In the genomic region with DNA sequence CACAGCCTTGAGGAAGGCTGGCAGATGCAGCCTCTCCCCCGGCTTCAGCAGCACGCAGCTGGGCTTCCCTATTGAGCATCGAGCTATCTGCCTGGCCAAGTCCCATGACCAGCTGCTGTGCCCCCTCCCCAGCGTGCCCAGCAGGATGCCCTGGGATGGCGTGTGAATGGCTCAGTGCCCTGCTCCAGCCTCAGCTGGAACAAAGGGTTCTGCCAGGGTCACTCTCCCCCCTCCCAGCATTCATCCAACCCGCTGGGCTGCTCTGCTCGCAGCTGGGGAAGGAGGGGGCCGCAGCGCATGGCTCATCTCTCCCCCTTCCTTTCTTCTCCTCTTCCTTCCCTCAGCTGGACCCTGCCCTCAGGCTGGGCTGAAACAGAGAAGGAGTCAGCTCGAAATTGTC, we compare ENCODE assay signal across 14 cellular contexts. TPM values are rescaled to one million over a fixed set of nuclear protein-coding genes. Genes with fewer than 3 reads are reported as not detected.
DNase-seq lines count a peak whose midpoint lies in the region; ATAC-seq and TF ChIP-seq lines count a peak whose summit lies in the region.
"Had no signal": no experiment of that assay in that cellular context is flagged by ENCODE, and none has a peak within 500 bp of the region (broad histone marks: within the 10 kb centered on the region; RNA-seq: fewer than 3 reads in every experiment).

No MANE protein-coding gene starts in this region.

- peaks cover 22% of the 10 kb centered on the region; the same call in 1 of the 2 replicates for H3K4me1 ChIP-seq in iPS-20b (ENCODE audit: insufficient read depth, low read length)
- H3K4me1 ChIP-seq: vagina had no signal

- H3K9ac ChIP-seq in iPS-20b (ENCODE audit: low read depth, low read length) = peak overlapping the region; percentile 9; the same call in 1 of the 2 replicates

- no peaks in the 10 kb centered on the region for H3K27me3 ChIP-seq in iPS-20b (ENCODE audit: insufficient read depth, low read length)
- H3K27me3 ChIP-seq: vagina had no signal

- DNase-seq in NCI-H146 (lab: John Stamatoyannopoulos, UW) (peak; percentile 94), choroid plexus epithelial cell (ENCODE audit: low read depth) (peak; percentile 34), substantia nigra (lab: John Stamatoyannopoulos, UW) (peak; percentile 53 to 99 (median 95)), left lobe of liver (ENCODE audit: low spot score) (no peak)
- DNase-seq in stimulated activated CD4-positive, alpha-beta T cell treated with anti-CD3 and anti-CD28 coated beads, Interleukin-2, amount 100 ng/mL, for 48 hours = no peak
- DNase-seq: activated CD4-positive, alpha-beta T cell treated with anti-CD3 and anti-CD28 coated beads, Interleukin-2, amount 50 U/mL, for 1 hour; amniotic stem cell; immature natural killer cell; stimulated activated CD4-positive, alpha-beta T cell treated with anti-CD3 and anti-CD28 coated beads, Interleukin-4, amount 100 ng/mL, for 24 hours; T-helper 2 cell had no signal

- peaks cover 16% of the 10 kb centered on the region; the same call in 1 of the 2 replicates for H3K36me3 ChIP-seq in iPS-20b (ENCODE audit: insufficient read depth, low read depth, low read length)
- H3K36me3 ChIP-seq: vagina had no signal

- no peaks in the 10 kb centered on the region for H3K9me3 ChIP-seq in iPS-20b (ENCODE audit: insufficient read depth, low read depth, low read length)
- H3K9me3 ChIP-seq: vagina had no signal

- H3K27ac ChIP-seq in iPS-20b (ENCODE audit: low read length) (no peak overlapping the region), substantia nigra (ENCODE audit: low read depth, low read length, poor library complexity, severe bottlenecking) (peak overlapping the region; percentile 93)
- H3K27ac ChIP-seq: vagina had no signal

- ATAC-seq in left lobe of liver (no peak), GM19328 (IDR thresholded peaks at IDR 0.05; ENCODE audit: unreplicated experiment) (no peak)

- no peak overlapping the region for H3K4me3 ChIP-seq in choroid plexus epithelial cell (ENCODE audit: low read depth, low read length)
- no peak overlapping the region for H3K4me3 ChIP-seq in iPS-20b (ENCODE audit: low read length)
- H3K4me3 ChIP-seq: vagina had no signal

- no peak for TF ChIP-seq CTCF in choroid plexus epithelial cell (conservative IDR thresholded peaks at IDR 0.05; ENCODE audit: low read depth, low read length)

RNA-seq across cellular contexts. Expression of a gene that starts 14.5 kb away (rescaled TPM):
- 0.50 TPM for total RNA-seq in left lobe of liver
- total RNA-seq: mononuclear cell had no signal

RNA-seq across cellular contexts. Expression of a gene that starts 32.7 kb away (rescaled TPM):
- total RNA-seq in left lobe of liver = 4.1 TPM

RNA-seq across cellular contexts. Expression of a gene that starts 57.8 kb away (rescaled TPM):
- total RNA-seq in left lobe of liver = 19.5 TPM

Comparison
In these comparisons a context has a peak if more than half of its experiments do, and no peak if none do; other contexts are left out.
1. DNase-seq: peak in NCI-H146 (single experiment), choroid plexus epithelial cell (single experiment) and substantia nigra (49 of 49); none in left lobe of liver (single experiment) and stimulated activated CD4-positive, alpha-beta T cell treated with anti-CD3 and anti-CD28 coated beads, Interleukin-2, amount 100 ng/mL, for 48 hours (0 of 2).